In genomic region chr12:2891240-2892053, GRCh38 we compare ENCODE assay signal across 8 cellular contexts. TPM values are rescaled to one million over a fixed set of nuclear protein-coding genes. Genes with fewer than 3 reads are reported as not detected.
DNase-seq lines count a peak whose midpoint lies in the region; ATAC-seq, FAIRE-seq and TF ChIP-seq lines count a peak whose summit lies in the region.

No MANE protein-coding gene starts in this region.

- TF ChIP-seq CTCF in A549 (IDR thresholded peaks at IDR 0.05) = no peak
- TF ChIP-seq CTCF in keratinocyte (optimal IDR thresholded peaks at IDR 0.05 in 1 of 3, IDR thresholded peaks at IDR 0.05 in 1 of 3, conservative IDR thresholded peaks at IDR 0.05 in 1 of 3; ENCODE audit: extremely low read depth in 1 of 3, insufficient read depth in 2 of 3, low read length in 3 of 3) = no peak

- H3K27ac ChIP-seq in A549 = peak overlapping the region; percentile 87 to 89
- peak overlapping the region; percentile 27; the same call in 1 of the 2 replicates for H3K27ac ChIP-seq in SK-N-MC
- peak overlapping the region; percentile 74 for H3K27ac ChIP-seq in keratinocyte (ENCODE audit: control insufficient read depth, insufficient read depth, low read length)

- peaks cover 21% of the 10 kb centered on the region for H3K79me2 ChIP-seq in keratinocyte (ENCODE audit: control insufficient read depth, insufficient read depth, low read length)

- H3K27me3 ChIP-seq in keratinocyte (ENCODE audit: control insufficient read depth, extremely low read depth, insufficient read depth, low read length) = no peaks in the 10 kb centered on the region

- H3K4me3 Mint-ChIP-seq in central memory CD8-positive, alpha-beta T cell = peak overlapping the region; percentile 86

- H2AFZ ChIP-seq in keratinocyte (ENCODE audit: control insufficient read depth, low read length) = peak overlapping the region; percentile 97

- POLR2A ChIA-PET in A549 (lab: Yijun Ruan, JAX) = interaction anchor here (0.6 to 2.2 kb wide), 3 partner anchors 14 to 143 kb away, joined by 3 to 14 read pairs (median 5); partner anchors contain the start of genes FOXM1 and RHNO1

- H3K27me3 Mint-ChIP-seq in central memory CD8-positive, alpha-beta T cell = no peaks in the 10 kb centered on the region

- no peak for TF ChIP-seq EP300 in A549 (IDR thresholded peaks at IDR 0.05)

- ATAC-seq in A549 (peak; percentile 72), GM18511 (IDR thresholded peaks at IDR 0.05; ENCODE audit: unreplicated experiment) (peak; percentile 23), HG03432 (IDR thresholded peaks at IDR 0.05; ENCODE audit: unreplicated experiment) (peak; percentile 23)
- ATAC-seq in central memory CD8-positive, alpha-beta T cell (replicated peaks; ENCODE audit: extremely low read depth, poor library complexity, severe bottlenecking) = peak; percentile 10

- TF ChIP-seq POLR2A in A549 (IDR thresholded peaks at IDR 0.05; ENCODE audit: low read length) = no peak

- DNase-seq in A549 (ENCODE audit: low read depth in 1 of 2, low spot score in 1 of 2) = peak; percentile 38 to 64
- no peak for DNase-seq in SK-N-MC (ENCODE audit: low read depth, low spot score)
- DNase-seq in central memory CD8-positive, alpha-beta T cell (ENCODE audit: low spot score in 2 of 2) = no peak
- DNase-seq in keratinocyte (ENCODE audit: low read depth, low spot score) = no peak
- peak; percentile 28 for DNase-seq in stimulated activated CD4-positive, alpha-beta T cell treated with anti-CD3 and anti-CD28 coated beads, Interleukin-1b, Interleukin-23, amount 100 ng/mL, for 48 hours
- no peak for DNase-seq in GM19240 (ENCODE audit: insufficient read length, low spot score)

- no peaks in the 10 kb centered on the region for H4K20me1 ChIP-seq in keratinocyte (ENCODE audit: control insufficient read depth, extremely low read depth, insufficient read depth, low read length)

- dilution Hi-C loops in keratinocyte (cut with MboI; ENCODE audit: extremely low pct_ligation_motif_present, low sequenced_read_pairs) = no loop called here

- peaks cover 28% of the 10 kb centered on the region for H3K4me1 ChIP-seq in A549
- H3K4me1 ChIP-seq in keratinocyte (ENCODE audit: control insufficient read depth, extremely low read depth, insufficient read depth, low read length) = peaks cover 19% of the 10 kb centered on the region

- CTCF ChIA-PET in A549 (lab: Yijun Ruan, JAX) = interaction anchor here (1.3 to 3.8 kb wide), 4 partner anchors 38 to 143 kb away, joined by 4 to 16 read pairs (median 4); no protein-coding TSS in a partner anchor

- FAIRE-seq in A549 (lab: Jason Lieb, UNC) (no peak), keratinocyte (lab: Jason Lieb, UNC) (peak; percentile 74)

- peaks cover 26% of the 10 kb centered on the region for H3K36me3 Mint-ChIP-seq in central memory CD8-positive, alpha-beta T cell (ENCODE audit: insufficient read depth)

- no peaks in the 10 kb centered on the region for H3K9me1 ChIP-seq in keratinocyte (ENCODE audit: control insufficient read depth, extremely low read depth, insufficient read depth, low read length)

- H3K9me3 ChIP-seq in A549 = no peaks in the 10 kb centered on the region
- H3K9me3 ChIP-seq in SK-N-MC (ENCODE audit: low read depth, low read length) = no peaks in the 10 kb centered on the region
- no peaks in the 10 kb centered on the region for H3K9me3 ChIP-seq in keratinocyte (ENCODE audit: control insufficient read depth, low read depth, low read length)

- H3K4me2 ChIP-seq in A549 (peak overlapping the region; percentile 80), keratinocyte (ENCODE audit: control insufficient read depth, extremely low read depth, insufficient read depth, low read depth, low read length) (peak overlapping the region; percentile 70)

- 31% methylated on average over 31 of the region's 42 CpGs for WGBS in A549 (ENCODE audit: missing lambda C conversion rate)

- H3K9me3 Mint-ChIP-seq in central memory CD8-positive, alpha-beta T cell = no peaks in the 10 kb centered on the region

- peak overlapping the region; percentile 79 for H3K9ac ChIP-seq in SK-N-MC (ENCODE audit: insufficient read length)
- peak overlapping the region; percentile 90 for H3K9ac ChIP-seq in keratinocyte (ENCODE audit: control insufficient read depth, extremely low read depth, insufficient read depth, low read length)

- H3K36me3 ChIP-seq in SK-N-MC (ENCODE audit: insufficient read depth, low read length) (peaks cover 13% of the 10 kb centered on the region), keratinocyte (ENCODE audit: control insufficient read depth in 2 of 2, extremely low read depth in 1 of 2, insufficient read depth in 2 of 2, low read length in 2 of 2) (peaks cover 0 to 4% of the 10 kb centered on the region in 2 experiments)

- H3K4me3 ChIP-seq in A549 (peak overlapping the region; percentile 86), SK-N-MC (peak overlapping the region; percentile 84), keratinocyte (ENCODE audit: control insufficient read depth in 2 of 3, extremely low read depth in 1 of 3, insufficient read depth in 2 of 3, low read depth in 1 of 3, low read length in 3 of 3) (peak overlapping the region; percentile 72 to 92 (median 78))

- H3K27ac Mint-ChIP-seq in central memory CD8-positive, alpha-beta T cell (ENCODE audit: low read depth) = peak overlapping the region; percentile 93

- H3K4me1 Mint-ChIP-seq in central memory CD8-positive, alpha-beta T cell = peaks cover 31% of the 10 kb centered on the region

- no peak for TF ChIP-seq RAD21 in A549 (conservative IDR thresholded peaks at IDR 0.05 in 1 of 2, IDR thresholded peaks at IDR 0.05 in 1 of 2)

RNA-seq across cellular contexts. Expression of gene TULP3, which starts 0.8 kb away (rescaled TPM):
- polyA plus RNA-seq in A549 (2011; rRNA removed) (30.6 and 32.9 TPM in 2 replicates), A549 (2017; fragmentation: RNase III; extraction: RNeasy Plus Mini Kit Qiagen cat#74134 plus additional on column Dnase treatment) (17.9 to 19.6 TPM (median 18.4 TPM) in 3 replicates), keratinocyte (13.0 to 16.6 TPM (median 16.0 TPM) in 3 replicates)
- 20.2 and 24.3 TPM in 2 replicates for polyA plus RNA-seq in A549 (2012; cell fraction: cytosol; rRNA removed)
- polyA plus RNA-seq in A549 (2012; cell fraction: nucleus; rRNA removed) = 31.0 and 35.6 TPM in 2 replicates
- polyA minus RNA-seq in A549 (2011; rRNA and poly(A)+ RNA removed) = 23.3 and 23.4 TPM in 2 replicates
- polyA plus RNA-seq in keratinocyte (2011; ENCODE audit: low read depth) = 12.6 TPM
- polyA plus RNA-seq in keratinocyte (2011; cell fraction: cytosol; rRNA removed) = 10.9 and 14.5 TPM in 2 replicates
- 24.4 and 26.5 TPM in 2 replicates for polyA plus RNA-seq in keratinocyte (2011; cell fraction: nucleus; rRNA removed)
- polyA plus RNA-seq in keratinocyte (2012; ENCODE audit: low replicate concordance) = 11.5 and 12.7 TPM in 2 replicates
- polyA minus RNA-seq in keratinocyte = 12.4 to 19.6 TPM (median 14.0 TPM) in 3 replicates
- polyA minus RNA-seq in keratinocyte (2011; cell fraction: cytosol; rRNA and poly(A)+ RNA removed) = 9.0 TPM
- polyA minus RNA-seq in keratinocyte (2011; cell fraction: nucleus; rRNA and poly(A)+ RNA removed) = 5.1 and 13.5 TPM in 2 replicates

RNA-seq across cellular contexts. Expression of gene RHNO1, which starts 14.4 kb away (rescaled TPM):
- polyA plus RNA-seq in A549 (2011; rRNA removed) (85.9 and 102 TPM in 2 replicates), A549 (2017; fragmentation: RNase III; extraction: RNeasy Plus Mini Kit Qiagen cat#74134 plus additional on column Dnase treatment) (35.7 to 37.6 TPM (median 37.1 TPM) in 3 replicates), keratinocyte (20.0 to 25.6 TPM (median 23.4 TPM) in 3 replicates)
- 45.9 and 64.1 TPM in 2 replicates for polyA plus RNA-seq in A549 (2012; cell fraction: cytosol; rRNA removed)
- polyA plus RNA-seq in A549 (2012; cell fraction: nucleus; rRNA removed) = 18.5 and 22.4 TPM in 2 replicates
- polyA minus RNA-seq in A549 (2011; rRNA and poly(A)+ RNA removed) = 55.1 and 71.5 TPM in 2 replicates
- polyA plus RNA-seq in keratinocyte (2011; ENCODE audit: low read depth) = 1.6 TPM
- 16.4 and 22.1 TPM in 2 replicates for polyA plus RNA-seq in keratinocyte (2011; cell fraction: cytosol; rRNA removed)
- polyA plus RNA-seq in keratinocyte (2011; cell fraction: nucleus; rRNA removed) = 5.5 and 8.5 TPM in 2 replicates
- 8.8 and 13.3 TPM in 2 replicates for polyA plus RNA-seq in keratinocyte (2012; ENCODE audit: low replicate concordance)
- 8.3 to 11.8 TPM (median 11.1 TPM) in 3 replicates for polyA minus RNA-seq in keratinocyte
- polyA minus RNA-seq in keratinocyte (2011; cell fraction: cytosol; rRNA and poly(A)+ RNA removed) = 10.2 TPM
- polyA minus RNA-seq in keratinocyte (2011; cell fraction: nucleus; rRNA and poly(A)+ RNA removed) = 1.8 and 4.3 TPM in 2 replicates

RNA-seq across cellular contexts. Expression of gene FOXM1, which starts 14.5 kb away (rescaled TPM):
- 40.3 and 47.8 TPM in 2 replicates for polyA plus RNA-seq in A549 (2011; rRNA removed)
- 85.0 and 100 TPM in 2 replicates for polyA plus RNA-seq in A549 (2012; cell fraction: cytosol; rRNA removed)
- 97.8 and 105 TPM in 2 replicates for polyA plus RNA-seq in A549 (2012; cell fraction: nucleus; rRNA removed)
- polyA plus RNA-seq in A549 (2017; fragmentation: RNase III; extraction: RNeasy Plus Mini Kit Qiagen cat#74134 plus additional on column Dnase treatment) = 84.0 to 84.2 TPM (median 84.2 TPM) in 3 replicates
- polyA minus RNA-seq in A549 (2011; rRNA and poly(A)+ RNA removed) = 83.4 and 98.6 TPM in 2 replicates
- polyA plus RNA-seq in keratinocyte = 1.2 to 26.9 TPM (median 9.0 TPM) in 3 replicates
- polyA plus RNA-seq in keratinocyte (2011; ENCODE audit: low read depth) = 0.19 TPM
- 5.5 and 6.5 TPM in 2 replicates for polyA plus RNA-seq in keratinocyte (2011; cell fraction: cytosol; rRNA removed)
- 3.6 and 4.2 TPM in 2 replicates for polyA plus RNA-seq in keratinocyte (2011; cell fraction: nucleus; rRNA removed)
- 0.24 and 24.6 TPM in 2 replicates for polyA plus RNA-seq in keratinocyte (2012; ENCODE audit: low replicate concordance)
- polyA minus RNA-seq in keratinocyte = 1.5 to 45.4 TPM (median 12.0 TPM) in 3 replicates
- 6.5 TPM for polyA minus RNA-seq in keratinocyte (2011; cell fraction: cytosol; rRNA and poly(A)+ RNA removed)
- 0.84 and 1.1 TPM in 2 replicates for polyA minus RNA-seq in keratinocyte (2011; cell fraction: nucleus; rRNA and poly(A)+ RNA removed)

RNA-seq across cellular contexts. Expression of gene TEX52, which starts 34.6 kb away (rescaled TPM):
- polyA plus RNA-seq in A549 (2011; rRNA removed) (not detected in 2 replicates), A549 (2017; fragmentation: RNase III; extraction: RNeasy Plus Mini Kit Qiagen cat#74134 plus additional on column Dnase treatment) (not detected in 3 replicates), keratinocyte (not detected in 3 replicates)
- polyA plus RNA-seq in A549 (2012; cell fraction: cytosol; rRNA removed) = not detected in 2 replicates
- polyA plus RNA-seq in A549 (2012; cell fraction: nucleus; rRNA removed) = 0.07 TPM in 1 of 2 replicates, not detected in the other
- polyA minus RNA-seq in A549 (2011; rRNA and poly(A)+ RNA removed) = not detected in 2 replicates
- not detected for polyA plus RNA-seq in keratinocyte (2011; ENCODE audit: low read depth)
- not detected in 2 replicates for polyA plus RNA-seq in keratinocyte (2011; cell fraction: cytosol; rRNA removed)
- not detected in 2 replicates for polyA plus RNA-seq in keratinocyte (2011; cell fraction: nucleus; rRNA removed)
- 0.28 TPM in 1 of 2 replicates, not detected in the other for polyA plus RNA-seq in keratinocyte (2012; ENCODE audit: low replicate concordance)
- polyA minus RNA-seq in keratinocyte = not detected in 3 replicates
- polyA minus RNA-seq in keratinocyte (2011; cell fraction: cytosol; rRNA and poly(A)+ RNA removed) = not detected
- not detected in 2 replicates for polyA minus RNA-seq in keratinocyte (2011; cell fraction: nucleus; rRNA and poly(A)+ RNA removed)

RNA-seq across cellular contexts. Expression of gene NRIP2, which starts 56.6 kb away (rescaled TPM):
- polyA plus RNA-seq in A549 (2011; rRNA removed) (not detected in 2 replicates), A549 (2017; fragmentation: RNase III; extraction: RNeasy Plus Mini Kit Qiagen cat#74134 plus additional on column Dnase treatment) (not detected in 3 replicates), keratinocyte (not detected in 3 replicates)
- polyA plus RNA-seq in A549 (2012; cell fraction: cytosol; rRNA removed) = not detected in 2 replicates
- polyA plus RNA-seq in A549 (2012; cell fraction: nucleus; rRNA removed) = not detected in 2 replicates
- not detected in 2 replicates for polyA minus RNA-seq in A549 (2011; rRNA and poly(A)+ RNA removed)
- not detected for polyA plus RNA-seq in keratinocyte (2011; ENCODE audit: low read depth)
- not detected in 2 replicates for polyA plus RNA-seq in keratinocyte (2011; cell fraction: cytosol; rRNA removed)
- not detected in 2 replicates for polyA plus RNA-seq in keratinocyte (2011; cell fraction: nucleus; rRNA removed)
- 0.28 TPM in 2 replicates for polyA plus RNA-seq in keratinocyte (2012; ENCODE audit: low replicate concordance)
- not detected in 3 replicates for polyA minus RNA-seq in keratinocyte
- not detected for polyA minus RNA-seq in keratinocyte (2011; cell fraction: cytosol; rRNA and poly(A)+ RNA removed)
- polyA minus RNA-seq in keratinocyte (2011; cell fraction: nucleus; rRNA and poly(A)+ RNA removed) = not detected in 2 replicates

Comparison
In these comparisons a context has a peak if more than half of its experiments do, and no peak if none do; other contexts are left out.
1. ATAC-seq: peak in every context shown above with its lines; median percentile 72 in A549; 23 in GM18511; 23 in HG03432; 10 in central memory CD8-positive, alpha-beta T cell.
2. DNase-seq: peak in A549 (2 of 2) and stimulated activated CD4-positive, alpha-beta T cell treated with anti-CD3 and anti-CD28 coated beads, Interleukin-1b, Interleukin-23, amount 100 ng/mL, for 48 hours (single experiment); none in SK-N-MC (single experiment), central memory CD8-positive, alpha-beta T cell (0 of 2), keratinocyte (single experiment) and GM19240 (single experiment).
3. H3K27ac ChIP-seq: peak in every context shown above with its lines; median percentile 88 in A549; 74 in keratinocyte; 27 in SK-N-MC.
4. Peak in every context shown above with its lines, with median percentiles within 50 percentile points of each other: H3K4me3 ChIP-seq.